Comparison of ENCODE assay signal across 9 cellular contexts in genomic region chr1:1291611-1292441, GRCh38. TPM values are rescaled to one million over a fixed set of nuclear protein-coding genes. Genes with fewer than 3 reads are reported as not detected.
DNase-seq lines count a peak whose midpoint lies in the region; ATAC-seq, FAIRE-seq and TF ChIP-seq lines count a peak whose summit lies in the region.
"Had no signal": no experiment of that assay in that cellular context is flagged by ENCODE, and none has a peak within 500 bp of the region (broad histone marks: within the 10 kb centered on the region; RNA-seq: fewer than 3 reads in every experiment).

No MANE protein-coding gene starts in this region.

- H3K4me1 ChIP-seq in Peyer's patch (peaks cover 0 to 16% (median 5%) of the 10 kb centered on the region in 4 donors), pancreas (no peaks in the 10 kb centered on the region)

- H3K27me3 ChIP-seq in Peyer's patch (no peaks in the 10 kb centered on the region), pancreas (no peaks in the 10 kb centered on the region)

- ATAC-seq in pancreas (peak; percentile 84 to 91 (median 88)), HG02763 (IDR thresholded peaks at IDR 0.05; ENCODE audit: unreplicated experiment) (no peak), HG03457 (IDR thresholded peaks at IDR 0.05; ENCODE audit: unreplicated experiment) (no peak)

- FAIRE-seq in pancreas (lab: Jason Lieb, UNC), result no peak

- H3K36me3 ChIP-seq in Peyer's patch (peaks cover 0 to 28% (median 0%) of the 10 kb centered on the region in 3 donors), pancreas (no peaks in the 10 kb centered on the region)

- TF ChIP-seq EP300 in Ishikawa (IDR thresholded peaks at IDR 0.05; ENCODE audit: borderline replicate concordance), result no peak

- peak; percentile 74 for TF ChIP-seq RAD21 in Ishikawa (IDR thresholded peaks at IDR 0.05; ENCODE audit: low read depth)

- 31 to 32% methylated on average over 42 to 43 of the region's 43 CpGs for WGBS in pancreas, 2 donors

- H3K4me3 ChIP-seq in Peyer's patch (no peak overlapping the region), pancreas (no peak overlapping the region)
- H3K4me3 ChIP-seq: SK-N-MC had no signal

- intact Hi-C loops in pancreas (cut with DNase I), result loop anchor here (5.0 to 10.0 kb wide), 3 partner anchors 167 to 257 kb away; no protein-coding TSS in a partner anchor

- no peak for TF ChIP-seq POLR2A in Peyer's patch (IDR thresholded peaks at IDR 0.05)

- DNase-seq in DMS153 treated with DMSO at 0.1 percent for 48 hours (lab: John Stamatoyannopoulos, UW; ENCODE audit: unreplicated experiment), result peak; percentile 93
- DNase-seq in Peyer's patch, result peak; percentile 79 to 91 (median 87)
- peak; percentile 35 for DNase-seq in activated T-helper 1 cell treated with Interleukin-2 at 50 U/mL for 16 hours (ENCODE audit: low read depth)
- DNase-seq in fibroblast of the conjunctiva (ENCODE audit: low read depth), result peak; percentile 33
- DNase-seq in pancreas, result peak; percentile 73 to 94 (median 82)

- H3K27ac ChIP-seq in Peyer's patch (no peak overlapping the region), pancreas (no peak overlapping the region)
- H3K27ac ChIP-seq: SK-N-MC had no signal

- TF ChIP-seq CTCF in Peyer's patch (IDR thresholded peaks at IDR 0.05), result peak; percentile 70 to 87 (median 82)
- TF ChIP-seq CTCF in pancreas (IDR thresholded peaks at IDR 0.05), result peak; percentile 63 to 71 (median 64)

- H3K9me3 ChIP-seq in Peyer's patch (no peaks in the 10 kb centered on the region), pancreas (no peaks in the 10 kb centered on the region)

TF ChIP-seq in Ishikawa, 13 proteins besides CTCF, POLR2A, EP300 and RAD21:
- TF ChIP-seq CREB1 (IDR thresholded peaks at IDR 0.05; ENCODE audit: low read depth) (no peak), ZBTB7A (IDR thresholded peaks at IDR 0.05; ENCODE audit: low read depth) (no peak), TAF1 (IDR thresholded peaks at IDR 0.05; ENCODE audit: low read depth) (no peak)
TF ChIP-seq in Ishikawa: peak in this region for 0.

RNA-seq across cellular contexts. Expression of gene SCNN1D, which starts 11.6 kb away (rescaled TPM):
- total RNA-seq in Peyer's patch, result 10 to 100 TPM in 3 of 4 donors, not detected in 1; 10.9 to 21.6 (median 16.9) TPM
- total RNA-seq in pancreas, result 1 to 10 TPM in 5 of 6 donors, under 1 TPM in 1; 0.66 to 6.1 (median 1.6) TPM
- polyA plus RNA-seq in pancreas, result 10 to 100 TPM; 20.6 to 22.0 TPM

RNA-seq across cellular contexts. Expression of gene ACAP3, which starts 15.9 kb away (rescaled TPM):
- total RNA-seq in Peyer's patch (100 to 1,000 TPM in 2 of 4 donors, 10 to 100 TPM in 2; 78.1 to 156 (median 110) TPM), pancreas (10 to 100 TPM; 15.2 to 31.4 (median 18.7) TPM)
- 100 to 1,000 TPM in 1 of 2 donors, 10 to 100 TPM in 1; 76.0 to 133 TPM for polyA plus RNA-seq in pancreas

RNA-seq across cellular contexts. Expression of gene PUSL1, which starts 16.6 kb away (rescaled TPM):
- total RNA-seq in Peyer's patch, result 10 to 100 TPM; 12.4 to 38.9 (median 24.4) TPM
- 10 to 100 TPM in 2 of 6 donors, 1 to 10 TPM in 4; 7.5 to 11.3 (median 9.7) TPM for total RNA-seq in pancreas
- polyA plus RNA-seq in pancreas, result 10 to 100 TPM; 14.6 to 23.2 TPM

RNA-seq across cellular contexts. Expression of gene UBE2J2, which starts 18.2 kb away (rescaled TPM):
- total RNA-seq in Peyer's patch (10 to 100 TPM; 25.6 to 64.2 (median 55.3) TPM), pancreas (10 to 100 TPM; 20.8 to 30.4 (median 22.3) TPM)
- 10 to 100 TPM; 34.1 to 44.5 TPM for polyA plus RNA-seq in pancreas

RNA-seq across cellular contexts. Expression of gene INTS11, which starts 32.6 kb away (rescaled TPM):
- total RNA-seq in Peyer's patch (100 to 1,000 TPM; 146 to 359 (median 273) TPM), pancreas (10 to 100 TPM; 33.4 to 60.5 (median 56.8) TPM)
- 100 to 1,000 TPM; 268 to 311 TPM for polyA plus RNA-seq in pancreas

Comparison
In these comparisons a context has a peak if more than half of its experiments do, and no peak if none do; other contexts are left out.
1. DNase-seq: peak in every context shown above with its lines; median percentile 93 in DMS153 treated with DMSO at 0.1 percent for 48 hours; 87 in Peyer's patch; 82 in pancreas; 35 in activated T-helper 1 cell treated with Interleukin-2 at 50 U/mL for 16 hours; 33 in fibroblast of the conjunctiva.
2. ATAC-seq: peak in pancreas (4 of 4); none in HG02763 (single experiment) and HG03457 (single experiment).